1 cellular context compared by ENCODE assay signal in genomic region chr14:43540948-43541347, GRCh38.
TF ChIP-seq lines count a peak whose summit lies in the region.

No MANE protein-coding gene starts in this region.

TF ChIP-seq in SK-N-SH, 30 proteins besides CTCF, POLR2A, EP300 and RAD21 (continued from another document):
- TF ChIP-seq REST (IDR thresholded peaks at IDR 0.05; ENCODE audit: low read depth, low read length) (no peak), SMC3 (IDR thresholded peaks at IDR 0.05; ENCODE audit: low read depth, low read length) (no peak), TCF12 (IDR thresholded peaks at IDR 0.05) (no peak), USF1 (IDR thresholded peaks at IDR 0.05; ENCODE audit: borderline replicate concordance, low read depth) (no peak), FOXJ3 (CRISPR knock-in tag; IDR thresholded peaks at IDR 0.05) (no peak), MEF2A (IDR thresholded peaks at IDR 0.05; ENCODE audit: borderline replicate concordance, low read depth) (no peak), SIN3A (IDR thresholded peaks at IDR 0.05; ENCODE audit: borderline replicate concordance, low read depth, low read length) (no peak), FOSL2 (IDR thresholded peaks at IDR 0.05; ENCODE audit: borderline replicate concordance, low read depth) (no peak), NFIC (IDR thresholded peaks at IDR 0.05; ENCODE audit: borderline replicate concordance) (no peak), YY1 (IDR thresholded peaks at IDR 0.05; ENCODE audit: low read depth) (no peak), TAF1 (IDR thresholded peaks at IDR 0.05; ENCODE audit: borderline replicate concordance, low read depth, low read length) (no peak), GABPA (IDR thresholded peaks at IDR 0.05; ENCODE audit: low read depth) (no peak)
